ENCODE assay signal across 18 cellular contexts in genomic region chr12:51118706-51119105, GRCh38. TPM values are rescaled to one million over a fixed set of nuclear protein-coding genes. Genes with fewer than 3 reads are reported as not detected.
DNase-seq lines count a peak whose midpoint lies in the region; ATAC-seq, FAIRE-seq and TF ChIP-seq lines count a peak whose summit lies in the region.
"Had no signal": no experiment of that assay in that cellular context is flagged by ENCODE, and none has a peak within 500 bp of the region (broad histone marks: within the 10 kb centered on the region; RNA-seq: fewer than 3 reads in every experiment).

No MANE protein-coding gene starts in this region.

- H3K4me2 ChIP-seq in astrocyte (ENCODE audit: low read length) = peak overlapping the region; percentile 42

- H3K4me3 Mint-ChIP-seq in astrocyte (ENCODE audit: unreplicated experiment) = no peak overlapping the region
- no peak overlapping the region for H3K4me3 Mint-ChIP-seq in activated naive CD8-positive, alpha-beta T cell treated with anti-CD3 and anti-CD28 coated beads for 36 hours
- H3K4me3 Mint-ChIP-seq: activated CD4-positive, alpha-beta T cell treated with anti-CD3 and anti-CD28 coated beads, Interleukin-2, amount 10 ng/mL, durations not matched to agents 7 days and 5 days; activated T-helper 1 cell treated with anti-CD3 and anti-CD28 coated beads, Interleukin-12 subunit alpha, Interleukin-12 subunit beta, Interleukin-2, Interleukin-4 antibody, amounts not matched to agents 30 ng/mL and 10 ng/mL and 1 ng/mL, durations not matched to agents 14 hours and 24 hours and 36 hours; CD4-positive, CD25-positive, alpha-beta regulatory T cell; stimulated activated naive CD8-positive, alpha-beta T cell treated with anti-CD3 and anti-CD28 coated beads, Interleukin-15, Interleukin-2, amounts not matched to agents 100 ng/mL and 50 ng/mL, for 24 hours had no signal

- peaks cover 7% of the 10 kb centered on the region for H3K36me3 ChIP-seq in astrocyte (ENCODE audit: insufficient read depth, low read length)
- H3K36me3 ChIP-seq: prostate gland had no signal

- peak overlapping the region; percentile 20 for H3K27ac Mint-ChIP-seq in astrocyte (ENCODE audit: unreplicated experiment)
- no peak overlapping the region for H3K27ac Mint-ChIP-seq in activated naive CD8-positive, alpha-beta T cell treated with anti-CD3 and anti-CD28 coated beads for 36 hours
- H3K27ac Mint-ChIP-seq: activated CD4-positive, alpha-beta T cell treated with anti-CD3 and anti-CD28 coated beads, Interleukin-2, amount 10 ng/mL, durations not matched to agents 7 days and 5 days; activated T-helper 1 cell treated with anti-CD3 and anti-CD28 coated beads, Interleukin-12 subunit alpha, Interleukin-12 subunit beta, Interleukin-2, Interleukin-4 antibody, amounts not matched to agents 30 ng/mL and 10 ng/mL and 1 ng/mL, durations not matched to agents 14 hours and 24 hours and 36 hours; CD4-positive, CD25-positive, alpha-beta regulatory T cell; stimulated activated naive CD8-positive, alpha-beta T cell treated with anti-CD3 and anti-CD28 coated beads, Interleukin-15, Interleukin-2, amounts not matched to agents 100 ng/mL and 50 ng/mL, for 24 hours had no signal

- H3K27ac ChIP-seq in astrocyte (ENCODE audit: low read depth, low read length) = no peak overlapping the region
- H3K27ac ChIP-seq: prostate gland had no signal

- no peak overlapping the region for H2AFZ ChIP-seq in astrocyte (ENCODE audit: low read depth, low read length)

- no peak overlapping the region for H3K9ac ChIP-seq in astrocyte (ENCODE audit: low read length)

- in situ Hi-C loops in Caki2 (cut with HindIII; ENCODE audit: low pct_unique_long_range_greater_than_20kb, low sequenced_read_pairs) = no loop called here

- no peaks in the 10 kb centered on the region for H3K27me3 Mint-ChIP-seq in astrocyte (ENCODE audit: low read depth, unreplicated experiment)
- H3K27me3 Mint-ChIP-seq in activated naive CD8-positive, alpha-beta T cell treated with anti-CD3 and anti-CD28 coated beads for 36 hours = no peaks in the 10 kb centered on the region
- H3K27me3 Mint-ChIP-seq: activated CD4-positive, alpha-beta T cell treated with anti-CD3 and anti-CD28 coated beads, Interleukin-2, amount 10 ng/mL, durations not matched to agents 7 days and 5 days; CD4-positive, CD25-positive, alpha-beta regulatory T cell; stimulated activated naive CD8-positive, alpha-beta T cell treated with anti-CD3 and anti-CD28 coated beads, Interleukin-15, Interleukin-2, amounts not matched to agents 100 ng/mL and 50 ng/mL, for 24 hours had no signal

- H3K79me2 ChIP-seq in astrocyte (ENCODE audit: insufficient read depth, low read length) = no peaks in the 10 kb centered on the region

- peak; percentile 63 for FAIRE-seq in astrocyte (lab: Jason Lieb, UNC)
- FAIRE-seq: frontal cortex, islet of Langerhans had no signal

- peaks cover 4% of the 10 kb centered on the region for H3K4me1 ChIP-seq in astrocyte (ENCODE audit: insufficient read depth, low read length)
- H3K4me1 ChIP-seq: prostate gland had no signal

- no peaks in the 10 kb centered on the region for H3K27me3 ChIP-seq in astrocyte (ENCODE audit: insufficient read depth, low read length)

- no peaks in the 10 kb centered on the region for H3K9me3 ChIP-seq in astrocyte (ENCODE audit: insufficient read depth, low read depth, low read length)
- H3K9me3 ChIP-seq: prostate gland had no signal

- H3K36me3 Mint-ChIP-seq in astrocyte (ENCODE audit: low read depth, unreplicated experiment) = peaks cover 10% of the 10 kb centered on the region
- peaks cover 10% of the 10 kb centered on the region for H3K36me3 Mint-ChIP-seq in activated naive CD8-positive, alpha-beta T cell treated with anti-CD3 and anti-CD28 coated beads for 36 hours

- ATAC-seq in left colon (peak; percentile 74), HG03571 (IDR thresholded peaks at IDR 0.05; ENCODE audit: unreplicated experiment) (no peak)

- DNase-seq in Caki2 (ENCODE audit: low read depth) = peak; percentile 75
- peak; percentile 76 for DNase-seq in HT1080 (ENCODE audit: low read depth)
- peak; percentile 97 for DNase-seq in astrocyte (ENCODE audit: low read depth)
- DNase-seq in left colon = no peak
- DNase-seq in activated CD4-positive, CD25-positive, alpha-beta regulatory T cell (lab: John Stamatoyannopoulos, UW) = no peak
- DNase-seq in activated naive CD8-positive, alpha-beta T cell treated with anti-CD3 and anti-CD28 coated beads for 36 hours = no peak
- no peak for DNase-seq in UCSD-AML1 (lab: John Stamatoyannopoulos, UW; ENCODE audit: unreplicated experiment)
- DNase-seq: activated CD4-positive, alpha-beta T cell treated with anti-CD3 and anti-CD28 coated beads, Interleukin-2, amount 10 ng/mL, durations not matched to agents 7 days and 5 days; aorta; CD4-positive, CD25-positive, alpha-beta regulatory T cell; NCI-H2107; stimulated activated CD4-positive, alpha-beta T cell treated with anti-CD3 and anti-CD28 coated beads, Interleukin-4, amount 100 ng/mL, for 4 hours had no signal

- intact Hi-C loops in left colon (cut with DNase I, micrococcal nuclease) = no loop called here

- no peaks in the 10 kb centered on the region for H3K9me3 Mint-ChIP-seq in astrocyte (ENCODE audit: unreplicated experiment)
- no peaks in the 10 kb centered on the region for H3K9me3 Mint-ChIP-seq in activated naive CD8-positive, alpha-beta T cell treated with anti-CD3 and anti-CD28 coated beads for 36 hours
- H3K9me3 Mint-ChIP-seq: activated CD4-positive, alpha-beta T cell treated with anti-CD3 and anti-CD28 coated beads, Interleukin-2, amount 10 ng/mL, durations not matched to agents 7 days and 5 days; activated T-helper 1 cell treated with anti-CD3 and anti-CD28 coated beads, Interleukin-12 subunit alpha, Interleukin-12 subunit beta, Interleukin-2, Interleukin-4 antibody, amounts not matched to agents 30 ng/mL and 10 ng/mL and 1 ng/mL, durations not matched to agents 14 hours and 24 hours and 36 hours; stimulated activated naive CD8-positive, alpha-beta T cell treated with anti-CD3 and anti-CD28 coated beads, Interleukin-15, Interleukin-2, amounts not matched to agents 100 ng/mL and 50 ng/mL, for 24 hours had no signal

- no peak overlapping the region for H3K4me3 ChIP-seq in astrocyte (ENCODE audit: insufficient read depth, low read depth, low read length)
- H3K4me3 ChIP-seq: prostate gland had no signal

- peaks cover 8% of the 10 kb centered on the region for H3K4me1 Mint-ChIP-seq in astrocyte (ENCODE audit: low read depth, unreplicated experiment)
- peaks cover 6% of the 10 kb centered on the region for H3K4me1 Mint-ChIP-seq in activated naive CD8-positive, alpha-beta T cell treated with anti-CD3 and anti-CD28 coated beads for 36 hours
- H3K4me1 Mint-ChIP-seq: activated CD4-positive, alpha-beta T cell treated with anti-CD3 and anti-CD28 coated beads, Interleukin-2, amount 10 ng/mL, durations not matched to agents 7 days and 5 days had no signal

- peaks cover 6% of the 10 kb centered on the region for H4K20me1 ChIP-seq in astrocyte (ENCODE audit: insufficient read depth, low read length)

- no peak for TF ChIP-seq CTCF in astrocyte (IDR thresholded peaks at IDR 0.05; ENCODE audit: insufficient read depth, low read depth, low read length)

RNA-seq across cellular contexts. Expression of gene CSRNP2, which starts 35.3 kb away (rescaled TPM):
- 11.0 and 31.2 TPM in 2 replicates for total RNA-seq in Caki2 (2014; rRNA removed; shearing (Covaris generic); ENCODE audit: low replicate concordance)
- 14.5 and 15.1 TPM in 2 replicates for total RNA-seq in HT1080 (2014; rRNA removed; shearing (Covaris generic))
- 11.8 and 14.2 TPM in 2 replicates for polyA plus RNA-seq in HT1080 (2015; cell fraction: cytosol; rRNA removed)
- 19.7 TPM in 2 replicates for polyA plus RNA-seq in HT1080 (2015; cell fraction: nucleus; rRNA removed)
- 57.8 and 61.6 TPM in 2 replicates for total RNA-seq in astrocyte
- total RNA-seq in left colon = 10 to 100 TPM; 16.5 to 19.6 TPM
- total RNA-seq in activated naive CD8-positive, alpha-beta T cell treated with anti-CD3 and anti-CD28 coated beads for 36 hours = 10 to 100 TPM; 10.5 to 10.9 TPM

RNA-seq across cellular contexts. Expression of gene TFCP2, which starts 54.2 kb away (rescaled TPM):
- total RNA-seq in Caki2 (2014; rRNA removed; shearing (Covaris generic); ENCODE audit: low replicate concordance) = 24.0 and 26.0 TPM in 2 replicates
- 10.6 and 14.8 TPM in 2 replicates for total RNA-seq in HT1080 (2014; rRNA removed; shearing (Covaris generic))
- 19.7 and 22.0 TPM in 2 replicates for polyA plus RNA-seq in HT1080 (2015; cell fraction: cytosol; rRNA removed)
- polyA plus RNA-seq in HT1080 (2015; cell fraction: nucleus; rRNA removed) = 23.4 and 24.1 TPM in 2 replicates
- 19.2 and 22.4 TPM in 2 replicates for total RNA-seq in astrocyte
- 10 to 100 TPM; 26.0 to 28.4 TPM for total RNA-seq in left colon
- total RNA-seq in activated naive CD8-positive, alpha-beta T cell treated with anti-CD3 and anti-CD28 coated beads for 36 hours = 10 to 100 TPM; 32.3 to 33.4 TPM

Comparison
In these comparisons a context has a peak if more than half of its experiments do, and no peak if none do; other contexts are left out.
1. DNase-seq: peak in Caki2 (single experiment), HT1080 (single experiment) and astrocyte (single experiment); none in left colon (0 of 2), activated CD4-positive, CD25-positive, alpha-beta regulatory T cell (0 of 4), activated naive CD8-positive, alpha-beta T cell treated with anti-CD3 and anti-CD28 coated beads for 36 hours (single experiment) and UCSD-AML1 (single experiment).